25 cellular contexts compared by ENCODE assay signal in genomic region chr12:112846619-112847018, GRCh38. TPM values are rescaled to one million over a fixed set of nuclear protein-coding genes. Genes with fewer than 3 reads are reported as not detected.
"Had no signal": no experiment of that assay in that cellular context is flagged by ENCODE, and none has a peak within 500 bp of the region (broad histone marks: within the 10 kb centered on the region; RNA-seq: fewer than 3 reads in every experiment).

No MANE protein-coding gene starts in this region.

- H3K4me2 ChIP-seq: KMS-11 had no signal

- DNase-seq: Kasumi-1, MM.1S, NCI-H1092 treated with DMSO at 0.1 percent for 48 hours, NCI-H1436, NCI-H187, NCI-H2029, NCI-H2081 treated with DMSO at 0.1 percent for 48 hours, NCI-H2171 treated with DMSO at 0.1 percent for 48 hours, NCI-H226, NCI-H446, NCI-H510A, NCI-H524 treated with DMSO at 0.1 percent for 48 hours, NCI-H69, NCI-H774, Right ventricle myocardium superior, RPMI8226, SIG-M5, SW 1271 had no signal

- H3K9ac ChIP-seq: KMS-11 had no signal

- H3K27ac Mint-ChIP-seq: IgD-negative memory B cell had no signal

- H3K4me3 Mint-ChIP-seq: IgD-negative memory B cell had no signal

- H3K27ac ChIP-seq: HL-60, KMS-11, SJSA1, SK-N-MC had no signal

- H3K4me3 ChIP-seq: K562, SJSA1, SK-N-MC had no signal

- H3K27me3 ChIP-seq: SJSA1 had no signal

- ATAC-seq: K562 had no signal

- H3K4me1 Mint-ChIP-seq: IgD-negative memory B cell had no signal

- H3K36me3 ChIP-seq: SJSA1 had no signal

- H3K9me3 Mint-ChIP-seq: IgD-negative memory B cell had no signal

- H3K9me3 ChIP-seq: SJSA1 had no signal

RNA-seq across cellular contexts. Expression of gene RPH3A, which starts 55.1 kb away (rescaled TPM):
- total RNA-seq: K562, M059J, Right ventricle myocardium superior had no signal
- polyA plus RNA-seq: IgD-negative memory B cell had no signal
